Comparison of ENCODE assay signal across 1 cellular context in the genomic region with DNA sequence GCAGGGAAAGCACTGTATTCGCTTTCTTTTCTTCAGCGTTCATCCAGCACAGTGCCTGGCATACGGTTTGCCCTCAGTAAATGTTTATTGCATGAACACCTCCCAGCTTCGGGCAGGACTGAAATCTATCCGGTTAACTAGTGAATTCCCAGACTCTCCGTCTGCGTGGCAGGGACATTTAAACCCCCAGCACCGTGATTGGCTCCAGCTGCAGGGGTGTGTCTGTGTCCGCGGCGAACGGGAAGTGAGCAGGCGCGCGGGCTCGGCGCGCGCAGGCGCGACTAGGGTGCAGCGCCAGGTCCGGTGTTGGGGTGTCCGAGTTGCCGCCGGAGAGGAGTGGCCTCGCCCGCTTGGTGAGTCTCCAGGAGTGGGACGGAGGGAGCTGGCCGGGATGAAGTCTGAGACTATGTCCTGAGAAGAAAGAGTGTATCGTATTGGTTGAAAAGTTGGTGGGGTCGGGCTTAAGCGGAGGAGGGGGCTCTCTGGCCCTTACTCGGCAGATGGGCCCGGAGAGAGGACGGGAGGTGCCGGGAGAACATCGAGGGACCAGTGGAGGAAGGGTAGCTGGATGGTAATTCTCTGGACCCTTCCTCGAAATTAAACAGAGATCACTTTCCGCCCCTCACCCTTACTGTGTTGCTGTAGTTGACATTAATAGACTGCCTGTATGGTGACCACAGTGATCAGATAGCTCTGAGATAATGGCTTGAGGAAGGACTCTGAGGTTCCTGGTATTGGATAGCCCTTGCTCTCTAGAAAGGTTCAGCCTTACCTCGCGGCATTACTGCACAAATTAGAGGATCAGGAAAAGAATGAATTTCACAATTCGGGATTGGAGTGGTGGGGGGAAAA.
TF ChIP-seq lines count a peak whose summit lies in the region.

A gene (plus strand): TSS at position 274 of the 852 bp plus-strand sequence. CDS start 16,213 bp downstream, outside the sequence.

TF ChIP-seq in GM12878, 131 proteins besides CTCF, POLR2A, EP300 and RAD21 (continued from another document and continues in another):
- TF ChIP-seq, protein P1, sequence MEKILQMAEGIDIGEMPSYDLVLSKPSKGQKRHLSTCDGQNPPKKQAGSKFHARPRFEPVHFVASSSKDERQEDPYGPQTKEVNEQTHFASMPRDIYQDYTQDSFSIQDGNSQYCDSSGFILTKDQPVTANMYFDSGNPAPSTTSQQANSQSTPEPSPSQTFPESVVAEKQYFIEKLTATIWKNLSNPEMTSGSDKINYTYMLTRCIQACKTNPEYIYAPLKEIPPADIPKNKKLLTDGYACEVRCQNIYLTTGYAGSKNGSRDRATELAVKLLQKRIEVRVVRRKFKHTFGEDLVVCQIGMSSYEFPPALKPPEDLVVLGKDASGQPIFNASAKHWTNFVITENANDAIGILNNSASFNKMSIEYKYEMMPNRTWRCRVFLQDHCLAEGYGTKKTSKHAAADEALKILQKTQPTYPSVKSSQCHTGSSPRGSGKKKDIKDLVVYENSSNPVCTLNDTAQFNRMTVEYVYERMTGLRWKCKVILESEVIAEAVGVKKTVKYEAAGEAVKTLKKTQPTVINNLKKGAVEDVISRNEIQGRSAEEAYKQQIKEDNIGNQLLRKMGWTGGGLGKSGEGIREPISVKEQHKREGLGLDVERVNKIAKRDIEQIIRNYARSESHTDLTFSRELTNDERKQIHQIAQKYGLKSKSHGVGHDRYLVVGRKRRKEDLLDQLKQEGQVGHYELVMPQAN (conservative IDR thresholded peaks at IDR 0.05) = peak; percentile 58
- TF ChIP-seq, protein P2, sequence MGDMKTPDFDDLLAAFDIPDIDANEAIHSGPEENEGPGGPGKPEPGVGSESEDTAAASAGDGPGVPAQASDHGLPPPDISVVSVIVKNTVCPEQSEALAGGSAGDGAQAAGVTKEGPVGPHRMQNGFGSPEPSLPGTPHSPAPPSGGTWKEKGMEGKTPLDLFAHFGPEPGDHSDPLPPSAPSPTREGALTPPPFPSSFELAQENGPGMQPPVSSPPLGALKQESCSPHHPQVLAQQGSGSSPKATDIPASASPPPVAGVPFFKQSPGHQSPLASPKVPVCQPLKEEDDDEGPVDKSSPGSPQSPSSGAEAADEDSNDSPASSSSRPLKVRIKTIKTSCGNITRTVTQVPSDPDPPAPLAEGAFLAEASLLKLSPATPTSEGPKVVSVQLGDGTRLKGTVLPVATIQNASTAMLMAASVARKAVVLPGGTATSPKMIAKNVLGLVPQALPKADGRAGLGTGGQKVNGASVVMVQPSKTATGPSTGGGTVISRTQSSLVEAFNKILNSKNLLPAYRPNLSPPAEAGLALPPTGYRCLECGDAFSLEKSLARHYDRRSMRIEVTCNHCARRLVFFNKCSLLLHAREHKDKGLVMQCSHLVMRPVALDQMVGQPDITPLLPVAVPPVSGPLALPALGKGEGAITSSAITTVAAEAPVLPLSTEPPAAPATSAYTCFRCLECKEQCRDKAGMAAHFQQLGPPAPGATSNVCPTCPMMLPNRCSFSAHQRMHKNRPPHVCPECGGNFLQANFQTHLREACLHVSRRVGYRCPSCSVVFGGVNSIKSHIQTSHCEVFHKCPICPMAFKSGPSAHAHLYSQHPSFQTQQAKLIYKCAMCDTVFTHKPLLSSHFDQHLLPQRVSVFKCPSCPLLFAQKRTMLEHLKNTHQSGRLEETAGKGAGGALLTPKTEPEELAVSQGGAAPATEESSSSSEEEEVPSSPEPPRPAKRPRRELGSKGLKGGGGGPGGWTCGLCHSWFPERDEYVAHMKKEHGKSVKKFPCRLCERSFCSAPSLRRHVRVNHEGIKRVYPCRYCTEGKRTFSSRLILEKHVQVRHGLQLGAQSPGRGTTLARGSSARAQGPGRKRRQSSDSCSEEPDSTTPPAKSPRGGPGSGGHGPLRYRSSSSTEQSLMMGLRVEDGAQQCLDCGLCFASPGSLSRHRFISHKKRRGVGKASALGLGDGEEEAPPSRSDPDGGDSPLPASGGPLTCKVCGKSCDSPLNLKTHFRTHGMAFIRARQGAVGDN (IDR thresholded peaks at IDR 0.05) = peak; percentile 26; the same call in 1 of the 2 replicates
- TF ChIP-seq ZNF384 (IDR thresholded peaks at IDR 0.05; ENCODE audit: borderline replicate concordance, low read depth, low read length) = no peak
- TF ChIP-seq, protein P3, sequence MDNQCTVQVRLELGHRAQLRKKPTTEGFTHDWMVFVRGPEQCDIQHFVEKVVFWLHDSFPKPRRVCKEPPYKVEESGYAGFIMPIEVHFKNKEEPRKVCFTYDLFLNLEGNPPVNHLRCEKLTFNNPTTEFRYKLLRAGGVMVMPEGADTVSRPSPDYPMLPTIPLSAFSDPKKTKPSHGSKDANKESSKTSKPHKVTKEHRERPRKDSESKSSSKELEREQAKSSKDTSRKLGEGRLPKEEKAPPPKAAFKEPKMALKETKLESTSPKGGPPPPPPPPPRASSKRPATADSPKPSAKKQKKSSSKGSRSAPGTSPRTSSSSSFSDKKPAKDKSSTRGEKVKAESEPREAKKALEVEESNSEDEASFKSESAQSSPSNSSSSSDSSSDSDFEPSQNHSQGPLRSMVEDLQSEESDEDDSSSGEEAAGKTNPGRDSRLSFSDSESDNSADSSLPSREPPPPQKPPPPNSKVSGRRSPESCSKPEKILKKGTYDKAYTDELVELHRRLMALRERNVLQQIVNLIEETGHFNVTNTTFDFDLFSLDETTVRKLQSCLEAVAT (IDR thresholded peaks at IDR 0.05) = no peak
- TF ChIP-seq, protein P4, sequence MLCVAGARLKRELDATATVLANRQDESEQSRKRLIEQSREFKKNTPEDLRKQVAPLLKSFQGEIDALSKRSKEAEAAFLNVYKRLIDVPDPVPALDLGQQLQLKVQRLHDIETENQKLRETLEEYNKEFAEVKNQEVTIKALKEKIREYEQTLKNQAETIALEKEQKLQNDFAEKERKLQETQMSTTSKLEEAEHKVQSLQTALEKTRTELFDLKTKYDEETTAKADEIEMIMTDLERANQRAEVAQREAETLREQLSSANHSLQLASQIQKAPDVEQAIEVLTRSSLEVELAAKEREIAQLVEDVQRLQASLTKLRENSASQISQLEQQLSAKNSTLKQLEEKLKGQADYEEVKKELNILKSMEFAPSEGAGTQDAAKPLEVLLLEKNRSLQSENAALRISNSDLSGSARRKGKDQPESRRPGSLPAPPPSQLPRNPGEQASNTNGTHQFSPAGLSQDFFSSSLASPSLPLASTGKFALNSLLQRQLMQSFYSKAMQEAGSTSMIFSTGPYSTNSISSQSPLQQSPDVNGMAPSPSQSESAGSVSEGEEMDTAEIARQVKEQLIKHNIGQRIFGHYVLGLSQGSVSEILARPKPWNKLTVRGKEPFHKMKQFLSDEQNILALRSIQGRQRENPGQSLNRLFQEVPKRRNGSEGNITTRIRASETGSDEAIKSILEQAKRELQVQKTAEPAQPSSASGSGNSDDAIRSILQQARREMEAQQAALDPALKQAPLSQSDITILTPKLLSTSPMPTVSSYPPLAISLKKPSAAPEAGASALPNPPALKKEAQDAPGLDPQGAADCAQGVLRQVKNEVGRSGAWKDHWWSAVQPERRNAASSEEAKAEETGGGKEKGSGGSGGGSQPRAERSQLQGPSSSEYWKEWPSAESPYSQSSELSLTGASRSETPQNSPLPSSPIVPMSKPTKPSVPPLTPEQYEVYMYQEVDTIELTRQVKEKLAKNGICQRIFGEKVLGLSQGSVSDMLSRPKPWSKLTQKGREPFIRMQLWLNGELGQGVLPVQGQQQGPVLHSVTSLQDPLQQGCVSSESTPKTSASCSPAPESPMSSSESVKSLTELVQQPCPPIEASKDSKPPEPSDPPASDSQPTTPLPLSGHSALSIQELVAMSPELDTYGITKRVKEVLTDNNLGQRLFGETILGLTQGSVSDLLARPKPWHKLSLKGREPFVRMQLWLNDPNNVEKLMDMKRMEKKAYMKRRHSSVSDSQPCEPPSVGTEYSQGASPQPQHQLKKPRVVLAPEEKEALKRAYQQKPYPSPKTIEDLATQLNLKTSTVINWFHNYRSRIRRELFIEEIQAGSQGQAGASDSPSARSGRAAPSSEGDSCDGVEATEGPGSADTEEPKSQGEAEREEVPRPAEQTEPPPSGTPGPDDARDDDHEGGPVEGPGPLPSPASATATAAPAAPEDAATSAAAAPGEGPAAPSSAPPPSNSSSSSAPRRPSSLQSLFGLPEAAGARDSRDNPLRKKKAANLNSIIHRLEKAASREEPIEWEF (IDR thresholded peaks at IDR 0.05; ENCODE audit: insufficient replicate concordance, low read depth, low read length) = no peak
- no peak; the same call in 1 of the 2 replicates for TF ChIP-seq ASH2L (IDR thresholded peaks at IDR 0.05; ENCODE audit: borderline replicate concordance, low read depth)
- peak; percentile 75; the same call in 1 of the 2 replicates for TF ChIP-seq POLR2AphosphoS5 (IDR thresholded peaks at IDR 0.05; ENCODE audit: low read length)
- peak; percentile 50; the same call in 1 of the 2 replicates for TF ChIP-seq POLR2AphosphoS2 (IDR thresholded peaks at IDR 0.05; ENCODE audit: low read depth, low read length)
- TF ChIP-seq RCOR1 (conservative IDR thresholded peaks at IDR 0.05; ENCODE audit: low read depth, low read length) = no peak
- TF ChIP-seq, protein P5, sequence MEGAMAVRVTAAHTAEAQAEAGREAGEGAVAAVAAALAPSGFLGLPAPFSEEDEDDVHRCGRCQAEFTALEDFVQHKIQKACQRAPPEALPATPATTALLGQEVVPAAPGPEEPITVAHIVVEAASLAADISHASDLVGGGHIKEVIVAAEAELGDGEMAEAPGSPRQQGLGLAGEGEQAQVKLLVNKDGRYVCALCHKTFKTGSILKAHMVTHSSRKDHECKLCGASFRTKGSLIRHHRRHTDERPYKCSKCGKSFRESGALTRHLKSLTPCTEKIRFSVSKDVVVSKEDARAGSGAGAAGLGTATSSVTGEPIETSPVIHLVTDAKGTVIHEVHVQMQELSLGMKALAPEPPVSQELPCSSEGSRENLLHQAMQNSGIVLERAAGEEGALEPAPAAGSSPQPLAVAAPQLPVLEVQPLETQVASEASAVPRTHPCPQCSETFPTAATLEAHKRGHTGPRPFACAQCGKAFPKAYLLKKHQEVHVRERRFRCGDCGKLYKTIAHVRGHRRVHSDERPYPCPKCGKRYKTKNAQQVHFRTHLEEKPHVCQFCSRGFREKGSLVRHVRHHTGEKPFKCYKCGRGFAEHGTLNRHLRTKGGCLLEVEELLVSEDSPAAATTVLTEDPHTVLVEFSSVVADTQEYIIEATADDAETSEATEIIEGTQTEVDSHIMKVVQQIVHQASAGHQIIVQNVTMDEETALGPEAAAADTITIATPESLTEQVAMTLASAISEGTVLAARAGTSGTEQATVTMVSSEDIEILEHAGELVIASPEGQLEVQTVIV (IDR thresholded peaks at IDR 0.05; ENCODE audit: borderline replicate concordance, partially characterized antibody) = no peak
- no peak for TF ChIP-seq CBX5 (IDR thresholded peaks at IDR 0.05; ENCODE audit: low read depth)
- no peak for TF ChIP-seq BRCA1 (IDR thresholded peaks at IDR 0.05; ENCODE audit: low read depth, low read length)
- TF ChIP-seq NBN (IDR thresholded peaks at IDR 0.05) = peak; percentile 51; the same call in 1 of the 2 replicates
- TF ChIP-seq EGR1 (IDR thresholded peaks at IDR 0.05; ENCODE audit: borderline replicate concordance in 1 of 2, low read depth in 2 of 2, low read length in 2 of 2) = no peak
- TF ChIP-seq WRNIP1 (IDR thresholded peaks at IDR 0.05; ENCODE audit: borderline replicate concordance, low read depth, low read length) = no peak
- TF ChIP-seq, protein P6, sequence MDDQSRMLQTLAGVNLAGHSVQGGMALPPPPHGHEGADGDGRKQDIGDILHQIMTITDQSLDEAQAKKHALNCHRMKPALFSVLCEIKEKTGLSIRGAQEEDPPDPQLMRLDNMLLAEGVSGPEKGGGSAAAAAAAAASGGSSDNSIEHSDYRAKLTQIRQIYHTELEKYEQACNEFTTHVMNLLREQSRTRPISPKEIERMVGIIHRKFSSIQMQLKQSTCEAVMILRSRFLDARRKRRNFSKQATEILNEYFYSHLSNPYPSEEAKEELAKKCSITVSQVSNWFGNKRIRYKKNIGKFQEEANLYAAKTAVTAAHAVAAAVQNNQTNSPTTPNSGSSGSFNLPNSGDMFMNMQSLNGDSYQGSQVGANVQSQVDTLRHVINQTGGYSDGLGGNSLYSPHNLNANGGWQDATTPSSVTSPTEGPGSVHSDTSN (IDR thresholded peaks at IDR 0.05; ENCODE audit: insufficient replicate concordance, low read depth, low read length) = no peak
- TF ChIP-seq, protein P7, sequence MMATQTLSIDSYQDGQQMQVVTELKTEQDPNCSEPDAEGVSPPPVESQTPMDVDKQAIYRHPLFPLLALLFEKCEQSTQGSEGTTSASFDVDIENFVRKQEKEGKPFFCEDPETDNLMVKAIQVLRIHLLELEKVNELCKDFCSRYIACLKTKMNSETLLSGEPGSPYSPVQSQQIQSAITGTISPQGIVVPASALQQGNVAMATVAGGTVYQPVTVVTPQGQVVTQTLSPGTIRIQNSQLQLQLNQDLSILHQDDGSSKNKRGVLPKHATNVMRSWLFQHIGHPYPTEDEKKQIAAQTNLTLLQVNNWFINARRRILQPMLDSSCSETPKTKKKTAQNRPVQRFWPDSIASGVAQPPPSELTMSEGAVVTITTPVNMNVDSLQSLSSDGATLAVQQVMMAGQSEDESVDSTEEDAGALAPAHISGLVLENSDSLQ (IDR thresholded peaks at IDR 0.05) = peak; percentile 64
- TF ChIP-seq TCF7 (IDR thresholded peaks at IDR 0.05; ENCODE audit: borderline replicate concordance) = no peak
- no peak for TF ChIP-seq CHD4 (IDR thresholded peaks at IDR 0.05)
- TF ChIP-seq KLF5 (IDR thresholded peaks at IDR 0.05; ENCODE audit: partially characterized antibody) = no peak
- no peak for TF ChIP-seq PAX8 (IDR thresholded peaks at IDR 0.05)
- TF ChIP-seq, protein P8, sequence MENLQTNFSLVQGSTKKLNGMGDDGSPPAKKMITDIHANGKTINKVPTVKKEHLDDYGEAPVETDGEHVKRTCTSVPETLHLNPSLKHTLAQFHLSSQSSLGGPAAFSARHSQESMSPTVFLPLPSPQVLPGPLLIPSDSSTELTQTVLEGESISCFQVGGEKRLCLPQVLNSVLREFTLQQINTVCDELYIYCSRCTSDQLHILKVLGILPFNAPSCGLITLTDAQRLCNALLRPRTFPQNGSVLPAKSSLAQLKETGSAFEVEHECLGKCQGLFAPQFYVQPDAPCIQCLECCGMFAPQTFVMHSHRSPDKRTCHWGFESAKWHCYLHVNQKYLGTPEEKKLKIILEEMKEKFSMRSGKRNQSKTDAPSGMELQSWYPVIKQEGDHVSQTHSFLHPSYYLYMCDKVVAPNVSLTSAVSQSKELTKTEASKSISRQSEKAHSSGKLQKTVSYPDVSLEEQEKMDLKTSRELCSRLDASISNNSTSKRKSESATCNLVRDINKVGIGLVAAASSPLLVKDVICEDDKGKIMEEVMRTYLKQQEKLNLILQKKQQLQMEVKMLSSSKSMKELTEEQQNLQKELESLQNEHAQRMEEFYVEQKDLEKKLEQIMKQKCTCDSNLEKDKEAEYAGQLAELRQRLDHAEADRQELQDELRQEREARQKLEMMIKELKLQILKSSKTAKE (IDR thresholded peaks at IDR 0.05; ENCODE audit: low read depth, poor library complexity, severe bottlenecking) = peak; percentile 33
- no peak for TF ChIP-seq SREBF1 (IDR thresholded peaks at IDR 0.05; ENCODE audit: low read length)
- TF ChIP-seq, protein P9, sequence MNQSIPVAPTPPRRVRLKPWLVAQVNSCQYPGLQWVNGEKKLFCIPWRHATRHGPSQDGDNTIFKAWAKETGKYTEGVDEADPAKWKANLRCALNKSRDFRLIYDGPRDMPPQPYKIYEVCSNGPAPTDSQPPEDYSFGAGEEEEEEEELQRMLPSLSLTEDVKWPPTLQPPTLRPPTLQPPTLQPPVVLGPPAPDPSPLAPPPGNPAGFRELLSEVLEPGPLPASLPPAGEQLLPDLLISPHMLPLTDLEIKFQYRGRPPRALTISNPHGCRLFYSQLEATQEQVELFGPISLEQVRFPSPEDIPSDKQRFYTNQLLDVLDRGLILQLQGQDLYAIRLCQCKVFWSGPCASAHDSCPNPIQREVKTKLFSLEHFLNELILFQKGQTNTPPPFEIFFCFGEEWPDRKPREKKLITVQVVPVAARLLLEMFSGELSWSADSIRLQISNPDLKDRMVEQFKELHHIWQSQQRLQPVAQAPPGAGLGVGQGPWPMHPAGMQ (IDR thresholded peaks at IDR 0.05; ENCODE audit: borderline replicate concordance) = no peak
- no peak for TF ChIP-seq MEF2B (IDR thresholded peaks at IDR 0.05; ENCODE audit: partially characterized antibody, poor library complexity, severe bottlenecking)
